In the genomic region with DNA sequence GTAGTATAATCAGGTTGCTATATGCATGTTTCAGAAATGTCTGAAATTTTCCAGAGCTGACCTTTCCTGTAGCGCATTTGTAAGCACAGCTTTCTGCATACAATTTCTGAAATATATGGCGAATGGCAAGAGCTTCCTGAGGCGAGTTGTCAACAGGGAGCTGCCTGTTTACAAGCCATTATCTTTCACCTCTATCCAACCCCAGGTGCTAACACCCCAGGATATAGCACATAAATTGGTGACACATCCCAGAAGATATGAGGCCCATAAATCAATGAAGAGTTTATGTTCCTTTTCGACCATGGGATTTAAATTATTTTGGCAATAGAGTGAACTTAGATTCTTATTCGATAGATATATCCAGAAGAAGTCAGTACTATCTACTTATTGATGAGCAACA, we compare ENCODE assay signal across 23 cellular contexts.
"Had no signal": no experiment of that assay in that cellular context is flagged by ENCODE, and none has a peak within 500 bp of the region (broad histone marks: within the 10 kb centered on the region; RNA-seq: fewer than 3 reads in every experiment).

No MANE protein-coding gene starts in this region.

- H3K9me3 ChIP-seq: breast epithelium had no signal

- ATAC-seq: activated CD8-positive, alpha-beta memory T cell treated with anti-CD3 and anti-CD28 coated beads, Interleukin-2, amount 10 ng/mL, durations not matched to agents 7 days and 5 days; Panc1; T-cell had no signal

- H3K4me1 ChIP-seq: breast epithelium had no signal

- H3K36me3 ChIP-seq: breast epithelium had no signal

- DNase-seq: activated B cell treated with CpG ODN at 0.5 μM for 24 hours; activated CD4-positive, alpha-beta T cell treated with anti-CD3 and anti-CD28 coated beads for 1 hour; activated CD4-positive, alpha-beta T cell treated with anti-CD3 and anti-CD28 coated beads, Interleukin-2, amount 10 ng/mL, durations not matched to agents 24 days and 14 days; activated CD4-positive, alpha-beta T cell treated with anti-CD3 and anti-CD28 coated beads, Interleukin-2, amount 50 U/mL, for 48 hours; activated CD8-positive, alpha-beta memory T cell treated with anti-CD3 and anti-CD28 coated beads, Interleukin-2, amount 10 ng/mL, durations not matched to agents 7 days and 5 days; activated effector memory CD4-positive, alpha-beta T cell treated with Interleukin-2 at 50 U/mL for 16 hours; activated naive CD4-positive, alpha-beta T cell; activated T-cell treated with anti-CD3 and anti-CD28 coated beads, Interleukin-2, amount 50 U/mL, for 24 hours; aorta; NCI-H1092; NCI-H1436; NCI-H1930; NCI-H510A treated with DMSO at 0.1 percent for 48 hours; NCI-H774; NK-92 treated with Interleukin-12 subunit alpha and Interleukin-12 subunit beta, amount 100 ng/mL, for 24 hours; OCI-M1; RPMI8226; T-cell; T-helper 2 cell; T1000 had no signal

- H3K4me3 ChIP-seq: breast epithelium, SK-N-MC had no signal
